8 cellular contexts compared by ENCODE assay signal in genomic region chr17:32007463-32008298, GRCh38. TPM values are rescaled to one million over a fixed set of nuclear protein-coding genes. Genes with fewer than 3 reads are reported as not detected.
DNase-seq lines count a peak whose midpoint lies in the region; ATAC-seq and TF ChIP-seq lines count a peak whose summit lies in the region.

No MANE protein-coding gene starts in this region.

- peak overlapping the region; percentile 94 for H2AK9ac ChIP-seq in IMR-90 (replicated peaks; ENCODE audit: low read depth, low read length, poor library complexity)

- no peaks in the 10 kb centered on the region; the same call in 1 of the 2 replicates for H3K36me3 ChIP-seq in IMR-90 (ENCODE audit: control insufficient read depth, insufficient read depth, low read length)

- no TSS peak for BruUV-seq in IMR-90 (replicated peaks; lab: Mats Ljungman, UMichigan)

- no peaks in the 10 kb centered on the region for H3K27me3 ChIP-seq in IMR-90 (ENCODE audit: control insufficient read depth, insufficient read depth, low read length)

- no peaks in the 10 kb centered on the region for H3K4me1 ChIP-seq in IMR-90 (ENCODE audit: control insufficient read depth, insufficient read depth, low read length)

- H3K27ac ChIP-seq in IMR-90 (ENCODE audit: insufficient read depth, low read length), result peak overlapping the region; percentile 22

- no peaks in the 10 kb centered on the region for H3K9me3 ChIP-seq in IMR-90 (ENCODE audit: control insufficient read depth, insufficient read depth, low read length)

- H3K18ac ChIP-seq in IMR-90 (ENCODE audit: low read depth, low read length), result peak overlapping the region; percentile 5; the same call in 1 of the 2 replicates

- H3K9me1 ChIP-seq in IMR-90 (ENCODE audit: insufficient read depth, low read length), result no peaks in the 10 kb centered on the region

- H2BK20ac ChIP-seq in IMR-90 (ENCODE audit: low read depth, low read length), result no peak overlapping the region

- no peaks in the 10 kb centered on the region for H4K20me1 ChIP-seq in IMR-90 (ENCODE audit: insufficient read depth, low read length)

- intact Hi-C loops in IMR-90 (cut with micrococcal nuclease), result loop anchor here (1.0 to 5.0 kb wide), 2 partner anchors 132 to 310 kb away; no protein-coding TSS in a partner anchor

- peak overlapping the region; percentile 71 for H3K4me3 ChIP-seq in IMR-90 (ENCODE audit: insufficient read depth, low read depth, low read length)
- H3K4me3 ChIP-seq in cardiac fibroblast (replicated peaks in 1 of 2; ENCODE audit: low read depth in 2 of 2, low read length in 2 of 2), result peak overlapping the region; percentile 89 to 97

- no peak for TF ChIP-seq RAD21 in IMR-90 (IDR thresholded peaks at IDR 0.05; ENCODE audit: low read length)

- in situ Hi-C loops in IMR-90 (cut with MboI; ENCODE audit: low sequenced_read_pairs), result loop anchor here (5.0 kb wide), 1 partner anchor 125 kb away; no protein-coding TSS in a partner anchor

- peak overlapping the region; percentile 71 to 82; a peak in 2 of 4 replicates for H4K8ac ChIP-seq in IMR-90 (ENCODE audit: low read depth in 2 of 2, low read length in 2 of 2)

- CTCF ChIA-PET in IMR-90 (lab: Yijun Ruan, JAX), result interaction anchor here (0.5 to 1.0 kb wide), 2 partner anchors 20 to 58 kb away, joined by 3 read pairs; no protein-coding TSS in a partner anchor

- H2AK5ac ChIP-seq in IMR-90 (ENCODE audit: low read depth, low read length), result peak overlapping the region; percentile 74

- peak; percentile 27 for ATAC-seq in GM21526 (IDR thresholded peaks at IDR 0.05; ENCODE audit: low FRiP score, unreplicated experiment)
- ATAC-seq in IMR-90 (ENCODE audit: low read depth), result peak; percentile 74

- peak overlapping the region; percentile 29; the same call in 1 of the 2 replicates for H3K56ac ChIP-seq in IMR-90 (ENCODE audit: extremely low read depth, insufficient read depth, low read length)

- no peak overlapping the region for H2BK15ac ChIP-seq in IMR-90 (ENCODE audit: low read depth, low read length)

- POLR2A ChIA-PET in IMR-90 (lab: Charles Lee; ENCODE audit: unreplicated experiment), result interaction anchor here (0.5 to 0.7 kb wide), 3 partner anchors 26 to 119 kb away, joined by 4 read pairs; no protein-coding TSS in a partner anchor

- no peak overlapping the region for H4K91ac ChIP-seq in IMR-90 (ENCODE audit: insufficient read depth, low read depth, low read length)

- peak overlapping the region; percentile 30; the same call in 1 of the 2 replicates for H2BK120ac ChIP-seq in IMR-90 (ENCODE audit: low read depth, low read length)

- no peak for TF ChIP-seq POLR2A in IMR-90 (IDR thresholded peaks at IDR 0.05; ENCODE audit: low read depth, low read length)

- H4K5ac ChIP-seq in IMR-90 (ENCODE audit: low read depth, low read length), result peak overlapping the region; percentile 1; the same call in 1 of the 2 replicates

- H2AFZ ChIP-seq in IMR-90 (replicated peaks; ENCODE audit: low read length, poor library complexity), result peak overlapping the region; percentile 95

- 0 out of 2 replicates have a peak, but pooled peaks have one; percentile 2 for TF ChIP-seq CTCF in IMR-90 (conservative IDR thresholded peaks at IDR 0.05; ENCODE audit: low read depth, low read length)
- no peak for TF ChIP-seq CTCF in cardiac fibroblast (IDR thresholded peaks at IDR 0.05; ENCODE audit: low read depth, low read length)

- 0% methylated on average over 11 of the region's 80 CpGs; no CpG with 5 or more reads in 1 of the 2 experiments for WGBS in IMR-90 (ENCODE audit: extremely low coverage in 2 of 2, insufficient read length in 1 of 2), 2 experiments

- H3K9ac ChIP-seq in IMR-90 (ENCODE audit: low read depth, low read length), result peak overlapping the region; percentile 80

- peak overlapping the region; percentile 78 for H3K4me2 ChIP-seq in IMR-90 (ENCODE audit: low read depth, low read length)

- peaks cover 9 to 33% of the 10 kb centered on the region in 2 experiments; a peak in 3 of 4 replicates for H3K79me1 ChIP-seq in IMR-90 (ENCODE audit: low read depth in 1 of 2, low read length in 2 of 2)

- H2BK5ac ChIP-seq in IMR-90 (ENCODE audit: low read depth, low read length, poor library complexity, severe bottlenecking), result no peak overlapping the region

- dilution Hi-C loops in IMR-90 (cut with HindIII; ENCODE audit: low sequenced_read_pairs, unreplicated experiment), result no loop called here

- peak overlapping the region; percentile 92 for H3K4ac ChIP-seq in IMR-90 (ENCODE audit: low read depth, low read length)

- DNase-seq in Daoy (ENCODE audit: low read depth) (peak; percentile 52), IMR-90 (peak; percentile 19), T-helper 9 cell (peak; percentile 21), cardiac fibroblast (ENCODE audit: low read depth in 2 of 2) (peak; percentile 26 to 33), islet precursor cell (peak; percentile 79), SW 1271 (lab: John Stamatoyannopoulos, UW) (no peak)
- DNase-seq in stimulated activated CD4-positive, alpha-beta T cell treated with anti-CD3 and anti-CD28 coated beads, Interleukin-15, amount 100 ng/mL, for 24 hours, result peak; percentile 56

- H3K14ac ChIP-seq in IMR-90 (replicated peaks; ENCODE audit: low read depth, low read length), result peak overlapping the region; percentile 99

- H3K23ac ChIP-seq in IMR-90 (ENCODE audit: low read depth, low read length), result peak overlapping the region; percentile 99

TF ChIP-seq in IMR-90, 13 proteins besides CTCF, POLR2A, EP300 and RAD21:
- TF ChIP-seq RCOR1 (IDR thresholded peaks at IDR 0.05; ENCODE audit: insufficient replicate concordance, low read length) (no peak), RFX5 (IDR thresholded peaks at IDR 0.05; ENCODE audit: low read depth, low read length) (no peak), USF2 (IDR thresholded peaks at IDR 0.05; ENCODE audit: low read depth, low read length) (no peak), CEBPB (IDR thresholded peaks at IDR 0.05; ENCODE audit: low read depth, low read length) (no peak), CHD1 (IDR thresholded peaks at IDR 0.05; ENCODE audit: low read depth, low read length) (no peak), BHLHE40 (IDR thresholded peaks at IDR 0.05; ENCODE audit: low read depth, low read length) (no peak)
TF ChIP-seq in IMR-90: peak in this region for 0.

RNA-seq across cellular contexts. Expression of gene LRRC37B, which starts 0.5 kb away (rescaled TPM):
- total RNA-seq in Daoy (2014; rRNA removed; shearing (Covaris generic)), result 6.2 and 7.0 TPM in 2 replicates
- total RNA-seq in IMR-90 (2012; rRNA removed), result 4.3 and 4.7 TPM in 2 replicates
- 4.7 and 7.2 TPM in 2 replicates for polyA plus RNA-seq in IMR-90 (2012; rRNA removed)
- 2.2 and 4.4 TPM in 2 replicates for polyA plus RNA-seq in IMR-90 (2012; cell fraction: cytosol; rRNA removed)
- 8.4 and 23.7 TPM in 2 replicates for polyA plus RNA-seq in IMR-90 (2012; cell fraction: nucleus; rRNA removed; ENCODE audit: low replicate concordance)

Comparison
In these comparisons a context has a peak if more than half of its experiments do, and no peak if none do; other contexts are left out.
1. DNase-seq: peak in Daoy (single experiment), IMR-90 (single experiment), T-helper 9 cell (single experiment), cardiac fibroblast (2 of 2), islet precursor cell (single experiment) and stimulated activated CD4-positive, alpha-beta T cell treated with anti-CD3 and anti-CD28 coated beads, Interleukin-15, amount 100 ng/mL, for 24 hours (single experiment); none in SW 1271 (0 of 2).